Comparison of ENCODE assay signal across 17 cellular contexts in the genomic region with DNA sequence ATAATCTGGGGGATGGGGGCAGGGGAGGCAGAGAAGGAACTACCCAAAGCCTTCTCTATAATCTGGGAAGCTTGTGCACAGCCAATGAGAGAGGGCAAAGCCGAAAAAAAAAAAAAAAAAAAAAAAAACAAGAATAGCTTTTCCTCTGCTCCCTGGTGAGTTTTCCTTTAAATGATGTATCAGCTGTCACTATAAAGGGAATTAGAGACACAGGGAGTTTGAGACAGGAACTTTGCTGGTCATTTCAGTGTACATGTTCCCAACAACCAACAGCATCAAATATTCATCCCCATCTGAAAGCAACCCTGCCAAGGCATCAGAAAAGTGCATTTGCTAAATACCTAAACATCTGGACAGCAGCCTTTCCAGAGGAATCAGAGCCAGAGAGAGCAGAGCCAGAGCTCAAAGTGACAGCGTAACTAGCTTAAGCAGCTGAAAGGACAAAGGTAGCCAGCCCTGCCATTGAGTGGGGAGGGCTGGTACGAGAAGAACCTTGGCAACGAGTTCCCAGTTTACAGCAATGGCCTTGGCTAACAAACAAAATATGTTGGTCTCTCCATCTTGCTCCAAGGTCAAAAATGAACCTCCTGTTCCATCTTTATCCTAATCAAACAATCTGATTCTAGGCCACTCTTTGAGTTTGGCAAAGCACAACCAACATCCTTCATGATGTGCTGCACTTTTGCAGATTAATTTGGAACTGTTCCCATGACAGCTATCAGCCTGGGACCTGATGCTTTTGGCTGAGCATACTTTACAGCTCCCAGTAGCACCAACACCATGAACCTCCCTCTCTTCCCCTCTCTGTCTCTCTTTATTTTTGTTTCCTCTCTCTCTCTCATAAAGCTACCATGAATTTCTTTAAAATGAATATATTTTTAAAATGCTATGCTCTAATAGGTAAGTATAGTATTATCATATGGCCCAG.
DNase-seq lines count a peak whose midpoint lies in the region; ATAC-seq and TF ChIP-seq lines count a peak whose summit lies in the region.
"Had no signal": no experiment of that assay in that cellular context is flagged by ENCODE, and none has a peak within 500 bp of the region (broad histone marks: within the 10 kb centered on the region; RNA-seq: fewer than 3 reads in every experiment).

No MANE protein-coding gene starts in this region.

- no peak for TF ChIP-seq CTCF in Peyer's patch (IDR thresholded peaks at IDR 0.05)

- H3K27ac ChIP-seq in CD8-positive, alpha-beta memory T cell (ENCODE audit: low read depth, low read length), result no peak overlapping the region
- no peak overlapping the region for H3K27ac ChIP-seq in Peyer's patch
- H3K27ac ChIP-seq: BLaER1, RWPE1, SK-N-MC had no signal

- POLR2A ChIA-PET in CD8-positive, alpha-beta memory T cell (lab: Charles Lee), result no interaction called here

- no peaks in the 10 kb centered on the region for H3K9me3 ChIP-seq in CD8-positive, alpha-beta memory T cell (ENCODE audit: low read length)
- no peaks in the 10 kb centered on the region for H3K9me3 ChIP-seq in Peyer's patch
- H3K9me3 ChIP-seq: BLaER1 had no signal

- H3K4me3 Mint-ChIP-seq in CD8-positive, alpha-beta memory T cell, result no peak overlapping the region
- H3K4me3 Mint-ChIP-seq: T-helper 1 cell treated with Interleukin-12 subunit alpha and Interleukin-12 subunit beta and Interleukin-4 antibody, amounts not matched to agents 30 μg/mL and 1 μg/mL, for 36 hours had no signal

- no peaks in the 10 kb centered on the region for H3K27me3 ChIP-seq in CD8-positive, alpha-beta memory T cell (ENCODE audit: insufficient read depth, low read length, poor library complexity, severe bottlenecking)
- no peaks in the 10 kb centered on the region for H3K27me3 ChIP-seq in Peyer's patch
- H3K27me3 ChIP-seq: BLaER1 had no signal

- H3K9me3 Mint-ChIP-seq in CD8-positive, alpha-beta memory T cell, result no peaks in the 10 kb centered on the region
- H3K9me3 Mint-ChIP-seq: IgD-negative memory B cell; T-helper 1 cell treated with Interleukin-12 subunit alpha and Interleukin-12 subunit beta and Interleukin-4 antibody, amounts not matched to agents 30 μg/mL and 1 μg/mL, for 36 hours had no signal

- ATAC-seq in left lobe of liver, result peak; percentile 94
- no peak for ATAC-seq in HG02798 (IDR thresholded peaks at IDR 0.05; ENCODE audit: poor library complexity, unreplicated experiment)

- peaks cover 8 to 21% of the 10 kb centered on the region in 2 donors for H3K27me3 Mint-ChIP-seq in CD8-positive, alpha-beta memory T cell

- H3K36me3 ChIP-seq in CD8-positive, alpha-beta memory T cell (ENCODE audit: insufficient read depth, low read length), result no peaks in the 10 kb centered on the region
- no peaks in the 10 kb centered on the region for H3K36me3 ChIP-seq in Peyer's patch
- H3K36me3 ChIP-seq: BLaER1 had no signal

- H3K4me1 Mint-ChIP-seq in CD8-positive, alpha-beta memory T cell, result peaks cover 2 to 12% (median 4%) of the 10 kb centered on the region in 3 donors

- DNase-seq in DMS 273 (lab: John Stamatoyannopoulos, UW; ENCODE audit: unreplicated experiment), result peak; percentile 57
- peak; percentile 7 for DNase-seq in NCI-H1092 (lab: John Stamatoyannopoulos, UW)
- peak; percentile 10 for DNase-seq in globus pallidus (ENCODE audit: low spot score)
- DNase-seq in left lobe of liver (ENCODE audit: low spot score), result peak; percentile 59
- DNase-seq in T-helper 1 cell, result no peak
- no peak for DNase-seq in CD8-positive, alpha-beta memory T cell
- DNase-seq in Peyer's patch, result no peak
- DNase-seq: H7, NCI-H146, NCI-H510A treated with DMSO at 0.1 percent for 48 hours, OCI-M1 had no signal

- no peak overlapping the region for H3K27ac Mint-ChIP-seq in CD8-positive, alpha-beta memory T cell
- H3K27ac Mint-ChIP-seq: IgD-negative memory B cell; T-helper 1 cell treated with Interleukin-12 subunit alpha and Interleukin-12 subunit beta and Interleukin-4 antibody, amounts not matched to agents 30 μg/mL and 1 μg/mL, for 36 hours had no signal

- H3K4me3 ChIP-seq in CD8-positive, alpha-beta memory T cell (ENCODE audit: low read length), result no peak overlapping the region
- H3K4me3 ChIP-seq in Peyer's patch, result no peak overlapping the region
- H3K4me3 ChIP-seq: BLaER1, SK-N-MC had no signal

- no peak for TF ChIP-seq POLR2A in Peyer's patch (IDR thresholded peaks at IDR 0.05)

- no peaks in the 10 kb centered on the region for H3K4me1 ChIP-seq in CD8-positive, alpha-beta memory T cell (ENCODE audit: insufficient read depth, low read length)
- H3K4me1 ChIP-seq in Peyer's patch, result no peaks in the 10 kb centered on the region

- no peaks in the 10 kb centered on the region for H3K36me3 Mint-ChIP-seq in CD8-positive, alpha-beta memory T cell
- H3K36me3 Mint-ChIP-seq: IgD-negative memory B cell had no signal

- CTCF ChIA-PET in CD8-positive, alpha-beta memory T cell (lab: Charles Lee), result no interaction called here

Comparison
In these comparisons a context has a peak if more than half of its experiments do, and no peak if none do; other contexts are left out.
1. DNase-seq: peak in DMS 273 (single experiment), NCI-H1092 (single experiment), globus pallidus (single experiment) and left lobe of liver (single experiment); none in T-helper 1 cell (0 of 5), CD8-positive, alpha-beta memory T cell (0 of 5) and Peyer's patch (0 of 3).